Comparison of ENCODE assay signal across 8 cellular contexts in genomic region chr6:35258858-35259193, GRCh38. TPM values are rescaled to one million over a fixed set of nuclear protein-coding genes. Genes with fewer than 3 reads are reported as not detected.
A peak's percentile ranks its signal among the peaks of the same experiment; 100 is the strongest.
DNase-seq lines count a peak whose midpoint lies in the region; ATAC-seq and TF ChIP-seq lines count a peak whose summit lies in the region.

No MANE protein-coding gene starts in this region.

- H3K9me3 Mint-ChIP-seq in stimulated activated naive CD8-positive, alpha-beta T cell treated with anti-CD3 and anti-CD28 coated beads, Interleukin-15, Interleukin-2, amounts not matched to agents 100 ng/mL and 50 ng/mL, for 24 hours, result no peaks in the 10 kb centered on the region

- peaks cover 47% of the 10 kb centered on the region for H3K4me1 Mint-ChIP-seq in stimulated activated naive CD8-positive, alpha-beta T cell treated with anti-CD3 and anti-CD28 coated beads, Interleukin-15, Interleukin-2, amounts not matched to agents 100 ng/mL and 50 ng/mL, for 24 hours (ENCODE audit: low read depth)

- intact Hi-C loops in right lobe of liver (cut with DNase I), result no loop called here

- H3K9ac ChIP-seq in NT2/D1 (ENCODE audit: insufficient read length, low read depth), result peak overlapping the region; percentile 87

- no peaks in the 10 kb centered on the region for H3K27me3 Mint-ChIP-seq in stimulated activated naive CD8-positive, alpha-beta T cell treated with anti-CD3 and anti-CD28 coated beads, Interleukin-15, Interleukin-2, amounts not matched to agents 100 ng/mL and 50 ng/mL, for 24 hours

- peaks cover under 1% of the 10 kb centered on the region for H3K36me3 ChIP-seq in NT2/D1 (ENCODE audit: insufficient read depth, insufficient read length, low read length)
- no peaks in the 10 kb centered on the region for H3K36me3 ChIP-seq in right lobe of liver

- no peaks in the 10 kb centered on the region for H3K27me3 ChIP-seq in NT2/D1 (ENCODE audit: insufficient read depth, insufficient read length)
- no peaks in the 10 kb centered on the region for H3K27me3 ChIP-seq in right lobe of liver

- H3K36me3 Mint-ChIP-seq in stimulated activated naive CD8-positive, alpha-beta T cell treated with anti-CD3 and anti-CD28 coated beads, Interleukin-15, Interleukin-2, amounts not matched to agents 100 ng/mL and 50 ng/mL, for 24 hours (ENCODE audit: low read depth), result no peaks in the 10 kb centered on the region

- DNase-seq in SIG-M5 treated with dmso at 0.1 percent for 504 hours (lab: John Stamatoyannopoulos, UW; ENCODE audit: unreplicated experiment) (peak; percentile 40), SIG-M5 (lab: John Stamatoyannopoulos, UW) (no peak), NT2/D1 (ENCODE audit: low read depth, low spot score) (no peak), cardiac fibroblast (ENCODE audit: low read depth in 2 of 2) (peak in 1 of 2 donors; percentile 68), right lobe of liver (no peak), cerebellar cortex (ENCODE audit: low spot score) (no peak)

- peak; percentile 11 for ATAC-seq in HG02759 (IDR thresholded peaks at IDR 0.05; ENCODE audit: unreplicated experiment)
- ATAC-seq in right lobe of liver, result peak in 3 of 4 donors; percentile 1 to 8 (median 3)

- peak overlapping the region; percentile 90 for H3K4me3 ChIP-seq in NT2/D1 (ENCODE audit: insufficient read length, low read depth)
- peak overlapping the region; percentile 92 to 96 for H3K4me3 ChIP-seq in cardiac fibroblast (replicated peaks in 1 of 2; ENCODE audit: low read depth in 2 of 2, low read length in 2 of 2)
- H3K4me3 ChIP-seq in right lobe of liver, result peak overlapping the region; percentile 75 to 94 (median 84)

- H3K27ac Mint-ChIP-seq in stimulated activated naive CD8-positive, alpha-beta T cell treated with anti-CD3 and anti-CD28 coated beads, Interleukin-15, Interleukin-2, amounts not matched to agents 100 ng/mL and 50 ng/mL, for 24 hours, result peak overlapping the region; percentile 90

- H3K27ac ChIP-seq in right lobe of liver, result peak overlapping the region; percentile 97 to 99 (median 98)

- H3K9me3 ChIP-seq in NT2/D1 (ENCODE audit: insufficient read depth, low read length), result no peaks in the 10 kb centered on the region
- H3K9me3 ChIP-seq in right lobe of liver, result no peaks in the 10 kb centered on the region

- 0% methylated on average over 20 of the region's 20 CpGs for WGBS in right lobe of liver (ENCODE audit: insufficient coverage, low coverage, low lambda C conversion rate, missing lambda C conversion rate)

- H3K4me3 Mint-ChIP-seq in stimulated activated naive CD8-positive, alpha-beta T cell treated with anti-CD3 and anti-CD28 coated beads, Interleukin-15, Interleukin-2, amounts not matched to agents 100 ng/mL and 50 ng/mL, for 24 hours, result peak overlapping the region; percentile 97

- no peak for TF ChIP-seq POLR2A in right lobe of liver (IDR thresholded peaks at IDR 0.05)

- peak; percentile 4 for TF ChIP-seq CTCF in cardiac fibroblast (IDR thresholded peaks at IDR 0.05; ENCODE audit: low read depth, low read length)
- no peak for TF ChIP-seq CTCF in right lobe of liver (IDR thresholded peaks at IDR 0.05)

- H3K4me1 ChIP-seq in NT2/D1 (ENCODE audit: insufficient read depth, insufficient read length) (no peaks in the 10 kb centered on the region), right lobe of liver (peaks cover 0 to 10% (median 0%) of the 10 kb centered on the region in 4 donors)

RNA-seq across cellular contexts. Expression of gene ZNF76, which starts 0.7 kb away (rescaled TPM):
- 10 to 100 TPM; 14.4 to 19.8 (median 17.6) TPM for total RNA-seq in right lobe of liver

RNA-seq across cellular contexts. Expression of gene DEF6, which starts 38.8 kb away (rescaled TPM):
- 1 to 10 TPM; 1.1 to 3.6 (median 1.5) TPM for total RNA-seq in right lobe of liver

RNA-seq across cellular contexts. Expression of gene SCUBE3, which starts 45.1 kb away (rescaled TPM):
- total RNA-seq in right lobe of liver, result under 1 TPM in 4 of 6 experiments, not detected in 2; 0.05 to 0.11 (median 0.07) TPM
